8 cellular contexts compared by ENCODE assay signal in genomic region chr6:143592335-143592734, GRCh38.
DNase-seq lines count a peak whose midpoint lies in the region; ATAC-seq and TF ChIP-seq lines count a peak whose summit lies in the region.
"Had no signal": no experiment of that assay in that cellular context is flagged by ENCODE, and none has a peak within 500 bp of the region (broad histone marks: within the 10 kb centered on the region; RNA-seq: fewer than 3 reads in every experiment).

No MANE protein-coding gene starts in this region.

- peaks cover 15% of the 10 kb centered on the region for H3K4me1 Mint-ChIP-seq in WTC11

- peak; percentile 76 for TF ChIP-seq CTCF in WTC11 (IDR thresholded peaks at IDR 0.05)

- H3K4me3 Mint-ChIP-seq in WTC11 = no peak overlapping the region

- DNase-seq in EL = peak; percentile 7
- peak; percentile 53 for DNase-seq in HuH-7 (ENCODE audit: low spot score)
- DNase-seq in WTC11 (ENCODE audit: low spot score) = peak; percentile 61
- DNase-seq in myocyte (ENCODE audit: low read depth) = peak; percentile 7
- no peak for DNase-seq in sciatic nerve (ENCODE audit: low spot score)
- no peak for DNase-seq in posterior vena cava (ENCODE audit: low spot score)
- no peak for DNase-seq in GM19238 (ENCODE audit: insufficient read length, low spot score)
- DNase-seq: Peyer's patch had no signal

- no peak overlapping the region for H3K27ac Mint-ChIP-seq in WTC11

- POLR2A ChIA-PET in WTC11 (lab: Charles Lee) = no interaction called here

- no peaks in the 10 kb centered on the region for H3K36me3 Mint-ChIP-seq in WTC11

- H3K9me3 Mint-ChIP-seq in WTC11 = peaks cover 10% of the 10 kb centered on the region

- CTCF ChIA-PET in WTC11 (lab: Charles Lee) = interaction anchor here (0.5 to 1.4 kb wide), 8 partner anchors 17 to 470 kb away, joined by 3 to 6 read pairs (median 4); partner anchors contain the start of gene LTV1

- intact Hi-C loops in sciatic nerve (cut with DNase I) (no loop called here), posterior vena cava (cut with DNase I) (no loop called here)

- peak; percentile 82 for ATAC-seq in WTC11
- ATAC-seq in sciatic nerve = no peak

- no peaks in the 10 kb centered on the region for H3K27me3 Mint-ChIP-seq in WTC11 (ENCODE audit: low read depth)

TF ChIP-seq in WTC11, 78 proteins besides CTCF, POLR2A, EP300 and RAD21:
- TF ChIP-seq E2F4 (CRISPR knock-in tag; IDR thresholded peaks at IDR 0.05; ENCODE audit: borderline replicate concordance, low read depth) (no peak), JAZF1 (CRISPR knock-in tag; IDR thresholded peaks at IDR 0.05) (no peak), CBFB (CRISPR knock-in tag; IDR thresholded peaks at IDR 0.05; ENCODE audit: low read depth) (no peak), FOXP4 (CRISPR knock-in tag; IDR thresholded peaks at IDR 0.05) (no peak), MLX (CRISPR knock-in tag; IDR thresholded peaks at IDR 0.05) (no peak), STAT6 (CRISPR knock-in tag; conservative IDR thresholded peaks at IDR 0.05; ENCODE audit: low read depth) (no peak), HMGXB4 (CRISPR knock-in tag; IDR thresholded peaks at IDR 0.05) (no peak), GTF2I (CRISPR knock-in tag; conservative IDR thresholded peaks at IDR 0.05) (no peak), MXD4 (CRISPR knock-in tag; IDR thresholded peaks at IDR 0.05; ENCODE audit: borderline replicate concordance) (no peak)

Comparison
In these comparisons a context has a peak if more than half of its experiments do, and no peak if none do; other contexts are left out.
1. DNase-seq: peak in EL (single experiment), HuH-7 (single experiment), WTC11 (single experiment) and myocyte (single experiment); none in sciatic nerve (single experiment), posterior vena cava (single experiment) and GM19238 (single experiment).